In the genomic region with DNA sequence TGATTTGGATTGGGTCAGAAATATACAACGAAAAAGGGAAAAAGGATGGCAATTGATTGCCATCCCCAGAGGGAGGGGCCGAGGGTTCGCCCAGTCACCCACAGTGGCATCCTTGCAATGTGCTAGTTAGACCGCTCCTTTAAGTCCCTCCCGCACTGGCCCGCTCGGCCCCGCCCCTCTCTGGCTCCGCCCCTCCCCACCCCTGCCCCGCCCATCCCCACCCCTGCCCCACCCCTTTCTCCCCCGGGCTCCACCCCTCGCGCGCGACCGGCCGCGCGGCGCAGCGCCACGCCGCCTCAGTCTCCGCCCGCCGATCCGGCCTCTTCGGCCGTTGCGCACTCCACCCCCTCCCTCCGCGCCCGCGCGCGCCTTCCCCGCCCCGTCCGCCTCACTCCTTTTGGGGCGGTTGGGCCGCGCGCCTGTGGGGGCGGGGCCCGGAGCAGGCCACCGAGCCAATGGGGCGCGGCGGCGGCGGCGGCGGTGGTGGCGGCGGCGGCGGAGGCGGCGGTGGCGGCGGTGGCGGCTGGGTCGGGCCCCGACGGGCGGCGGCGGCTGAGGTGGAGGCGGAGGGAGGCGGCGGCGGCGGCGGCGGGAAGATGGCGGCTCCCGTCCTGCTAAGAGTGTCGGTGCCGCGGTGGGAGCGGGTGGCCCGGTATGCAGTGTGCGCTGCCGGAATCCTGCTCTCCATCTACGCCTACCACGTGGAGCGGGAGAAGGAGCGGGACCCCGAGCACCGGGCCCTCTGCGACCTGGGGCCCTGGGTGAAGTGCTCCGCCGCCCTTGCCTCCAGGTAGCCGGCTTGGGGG, we compare ENCODE assay signal across 8 cellular contexts.
DNase-seq lines count a peak whose midpoint lies in the region; ATAC-seq and TF ChIP-seq lines count a peak whose summit lies in the region.

A gene (plus strand): TSS at position 299 of the 806 bp plus-strand sequence. CDS start 298 bp downstream, at position 597.

- H3K36me3 ChIP-seq in GM06990 (ENCODE audit: control insufficient read depth, insufficient read depth, low read length): no peaks in the 10 kb centered on the region

- H3K4me3 ChIP-seq in GM06990 (replicated peaks; ENCODE audit: low read depth, low read length): peak within 1 kb of the TSS; percentile 75
- H3K4me3 ChIP-seq in NB4 (ENCODE audit: low read depth, low read length): peak within 1 kb of the TSS; percentile 88

- peak; percentile 95 for DNase-seq in GM06990 (ENCODE audit: extremely low read depth, insufficient read length)
- peak; percentile 97 for DNase-seq in NB4 (ENCODE audit: low read depth)
- peak; percentile 97 for DNase-seq in activated naive CD4-positive, alpha-beta T cell treated with anti-CD3 and anti-CD28 coated beads, Interleukin-2, amount 50 U/mL, for 16 hours
- DNase-seq in globus pallidus (ENCODE audit: low spot score): peak; percentile 90
- peak; percentile 49 to 97 (median 88) for DNase-seq in nucleus accumbens (lab: John Stamatoyannopoulos, UW)
- DNase-seq in substantia nigra (lab: John Stamatoyannopoulos, UW): peak; percentile 56 to 97 (median 88)

- ATAC-seq in HG02571 (IDR thresholded peaks at IDR 0.05; ENCODE audit: unreplicated experiment) (peak; percentile 86), SK-N-SH treated with all-trans-retinoic acid at 6 μM for 48 hours (peak; percentile 93)

- H3K27me3 ChIP-seq in GM06990 (replicated peaks; ENCODE audit: control insufficient read depth, insufficient read depth, low read length): no peaks in the 10 kb centered on the region

- TF ChIP-seq CTCF in GM06990 (IDR thresholded peaks at IDR 0.05; ENCODE audit: insufficient read depth, low read length, poor library complexity, severe bottlenecking) (no peak), NB4 (IDR thresholded peaks at IDR 0.05; ENCODE audit: low read depth, low read length) (no peak)

- H3K27ac ChIP-seq in substantia nigra (ENCODE audit: low read depth, low read length, poor library complexity, severe bottlenecking): no peak within 1 kb of the TSS

- TF ChIP-seq POLR2A in NB4 (IDR thresholded peaks at IDR 0.05; ENCODE audit: extremely low read depth, insufficient read length): peak; percentile 19

TF ChIP-seq in SK-N-SH treated with all-trans-retinoic acid at 6 μM for 48 hours, 23 proteins besides CTCF, POLR2A, EP300 and RAD21:
- TF ChIP-seq TCF4 (CRISPR knock-in tag; IDR thresholded peaks at IDR 0.05; ENCODE audit: borderline replicate concordance) (no peak), TOX (CRISPR knock-in tag; IDR thresholded peaks at IDR 0.05; ENCODE audit: borderline replicate concordance) (no peak), ZNF565 (CRISPR knock-in tag; conservative IDR thresholded peaks at IDR 0.05; ENCODE audit: low read depth) (no peak), OSR1 (CRISPR knock-in tag; IDR thresholded peaks at IDR 0.05) (no peak), RARB (CRISPR knock-in tag; IDR thresholded peaks at IDR 0.05) (no peak), ZFP3 (CRISPR knock-in tag; IDR thresholded peaks at IDR 0.05) (no peak), SNAI2 (CRISPR knock-in tag; IDR thresholded peaks at IDR 0.05) (no peak), ZC3H10 (CRISPR knock-in tag; IDR thresholded peaks at IDR 0.05) (no peak), ZNF70 (CRISPR knock-in tag; IDR thresholded peaks at IDR 0.05) (no peak), ARNTL (CRISPR knock-in tag; IDR thresholded peaks at IDR 0.05; ENCODE audit: borderline replicate concordance, low read depth) (no peak), GLIS3 (CRISPR knock-in tag; IDR thresholded peaks at IDR 0.05) (no peak), ISL1 (CRISPR knock-in tag; IDR thresholded peaks at IDR 0.05) (no peak)
- TF ChIP-seq, protein P1, sequence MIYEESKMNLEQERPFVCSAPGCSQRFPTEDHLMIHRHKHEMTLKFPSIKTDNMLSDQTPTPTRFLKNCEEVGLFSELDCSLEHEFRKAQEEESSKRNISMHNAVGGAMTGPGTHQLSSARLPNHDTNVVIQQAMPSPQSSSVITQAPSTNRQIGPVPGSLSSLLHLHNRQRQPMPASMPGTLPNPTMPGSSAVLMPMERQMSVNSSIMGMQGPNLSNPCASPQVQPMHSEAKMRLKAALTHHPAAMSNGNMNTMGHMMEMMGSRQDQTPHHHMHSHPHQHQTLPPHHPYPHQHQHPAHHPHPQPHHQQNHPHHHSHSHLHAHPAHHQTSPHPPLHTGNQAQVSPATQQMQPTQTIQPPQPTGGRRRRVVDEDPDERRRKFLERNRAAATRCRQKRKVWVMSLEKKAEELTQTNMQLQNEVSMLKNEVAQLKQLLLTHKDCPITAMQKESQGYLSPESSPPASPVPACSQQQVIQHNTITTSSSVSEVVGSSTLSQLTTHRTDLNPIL (CRISPR knock-in tag; IDR thresholded peaks at IDR 0.05; ENCODE audit: low read depth): no peak
- TF ChIP-seq, protein P2, sequence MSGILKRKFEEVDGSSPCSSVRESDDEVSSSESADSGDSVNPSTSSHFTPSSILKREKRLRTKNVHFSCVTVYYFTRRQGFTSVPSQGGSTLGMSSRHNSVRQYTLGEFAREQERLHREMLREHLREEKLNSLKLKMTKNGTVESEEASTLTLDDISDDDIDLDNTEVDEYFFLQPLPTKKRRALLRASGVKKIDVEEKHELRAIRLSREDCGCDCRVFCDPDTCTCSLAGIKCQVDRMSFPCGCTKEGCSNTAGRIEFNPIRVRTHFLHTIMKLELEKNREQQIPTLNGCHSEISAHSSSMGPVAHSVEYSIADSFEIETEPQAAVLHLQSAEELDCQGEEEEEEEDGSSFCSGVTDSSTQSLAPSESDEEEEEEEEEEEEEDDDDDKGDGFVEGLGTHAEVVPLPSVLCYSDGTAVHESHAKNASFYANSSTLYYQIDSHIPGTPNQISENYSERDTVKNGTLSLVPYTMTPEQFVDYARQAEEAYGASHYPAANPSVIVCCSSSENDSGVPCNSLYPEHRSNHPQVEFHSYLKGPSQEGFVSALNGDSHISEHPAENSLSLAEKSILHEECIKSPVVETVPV (CRISPR knock-in tag; IDR thresholded peaks at IDR 0.05): no peak
TF ChIP-seq in SK-N-SH treated with all-trans-retinoic acid at 6 μM for 48 hours: peak in this region for 0.
